Comparison of ENCODE assay signal across 1 cellular context in genomic region chr9:89536618-89537017, GRCh38.
TF ChIP-seq lines count a peak whose summit lies in the region.

No MANE protein-coding gene starts in this region.

TF ChIP-seq in H1, 55 proteins besides CTCF, POLR2A, EP300 and RAD21:
- TF ChIP-seq PHF8 (conservative IDR thresholded peaks at IDR 0.05; ENCODE audit: low read depth, low read length) (no peak), HDAC6 (IDR thresholded peaks at IDR 0.05; ENCODE audit: low read depth, low read length) (no peak), BCL11A (IDR thresholded peaks at IDR 0.05; ENCODE audit: low read depth in 2 of 2, low read length in 2 of 2) (no peak), TEAD4 (IDR thresholded peaks at IDR 0.05; ENCODE audit: low read depth, low read length) (no peak), EZH2 (IDR thresholded peaks at IDR 0.05; ENCODE audit: low read depth, low read length, severe bottlenecking) (no peak), TAF7 (optimal IDR thresholded peaks at IDR 0.05; ENCODE audit: borderline replicate concordance, low read depth, low read length) (no peak), MAX (IDR thresholded peaks at IDR 0.05) (no peak), GTF2F1 (IDR thresholded peaks at IDR 0.05; ENCODE audit: borderline replicate concordance, low read depth, low read length) (no peak), ZNF274 (IDR thresholded peaks at IDR 0.05; ENCODE audit: borderline replicate concordance, extremely low read depth, low read length) (no peak), POLR2AphosphoS5 (IDR thresholded peaks at IDR 0.05; ENCODE audit: low read depth, low read length) (no peak), CBX8 (IDR thresholded peaks at IDR 0.05; ENCODE audit: borderline replicate concordance, low read depth, low read length) (no peak), YY1 (IDR thresholded peaks at IDR 0.05; ENCODE audit: low read depth, low read length) (no peak), SP4 (IDR thresholded peaks at IDR 0.05; ENCODE audit: low read length) (no peak), CREB1 (IDR thresholded peaks at IDR 0.05) (no peak), MAFK (IDR thresholded peaks at IDR 0.05; ENCODE audit: low read depth, low read length) (no peak), NANOG (IDR thresholded peaks at IDR 0.05; ENCODE audit: insufficient read depth, low read depth, low read length, poor library complexity, severe bottlenecking) (no peak), EGR1 (IDR thresholded peaks at IDR 0.05; ENCODE audit: borderline replicate concordance, low read depth, low read length) (no peak), CHD7 (IDR thresholded peaks at IDR 0.05; ENCODE audit: insufficient replicate concordance, low read length) (no peak), TAF1 (IDR thresholded peaks at IDR 0.05; ENCODE audit: low read depth, low read length) (no peak), ASH2L (IDR thresholded peaks at IDR 0.05; ENCODE audit: low read length) (no peak)
